26 cellular contexts compared by ENCODE assay signal in the genomic region with DNA sequence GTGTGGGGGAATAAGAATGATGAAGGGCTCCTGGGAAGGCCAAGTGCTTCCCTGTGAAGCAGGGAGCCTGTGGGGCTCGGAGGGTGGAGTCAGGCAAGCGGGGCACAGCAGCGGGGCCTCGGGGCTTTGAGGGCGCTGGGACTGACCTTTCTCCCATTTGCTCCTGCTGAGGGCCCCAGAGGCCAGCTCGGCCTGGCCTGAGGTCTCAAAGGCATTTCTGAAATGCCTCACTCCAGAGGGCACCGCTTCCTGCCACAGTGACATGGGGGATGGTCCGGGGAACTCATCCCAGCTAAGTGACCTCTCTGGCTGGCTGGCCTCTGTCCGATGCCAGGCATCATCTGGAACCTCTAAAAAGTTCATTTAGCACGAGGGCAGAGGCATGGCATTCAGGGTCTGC.
DNase-seq lines count a peak whose midpoint lies in the region; ATAC-seq and TF ChIP-seq lines count a peak whose summit lies in the region.
"Had no signal": no experiment of that assay in that cellular context is flagged by ENCODE, and none has a peak within 500 bp of the region (broad histone marks: within the 10 kb centered on the region; RNA-seq: fewer than 3 reads in every experiment).

No MANE protein-coding gene starts in this region.

- no peaks in the 10 kb centered on the region for H3K79me2 ChIP-seq in osteoblast (ENCODE audit: insufficient read depth, low read length)
- H3K79me2 ChIP-seq: hepatocyte had no signal

- H3K9me3 Mint-ChIP-seq in osteocyte (ENCODE audit: unreplicated experiment), result no peaks in the 10 kb centered on the region
- H3K9me3 Mint-ChIP-seq: activated T-cell treated with anti-CD3 and anti-CD28 coated beads, Interleukin-2, amount 50 U/mL, for 4 hours had no signal

- DNase-seq in Right ventricle myocardium inferior (ENCODE audit: missing footprints), result no peak
- DNase-seq in left ventricle myocardium inferior, result no peak
- peak; percentile 43 for DNase-seq in SW480 (ENCODE audit: low spot score)
- DNase-seq in iPS-NIHi7 (ENCODE audit: extremely low spot score), result peak; percentile 69
- DNase-seq in osteoblast (ENCODE audit: insufficient read length, low spot score, missing footprints), result peak; percentile 36
- no peak for DNase-seq in osteocyte (ENCODE audit: extremely low spot score, unreplicated experiment)
- no peak for DNase-seq in NCI-H1930 (lab: John Stamatoyannopoulos, UW)
- no peak for DNase-seq in A673 (ENCODE audit: low spot score)
- DNase-seq: 8988T; activated CD4-positive, CD25-positive, alpha-beta regulatory T cell treated with anti-CD3 and anti-CD28 coated beads, Interleukin-2, amount 50 U/mL, for 72 hours; activated naive CD4-positive, alpha-beta T cell; activated T-cell treated with anti-CD3 and anti-CD28 coated beads, Interleukin-2, amount 50 U/mL, for 4 hours; amniotic stem cell; central memory CD4-positive, alpha-beta T cell; DMS79 treated with DMSO at 0.1 percent for 48 hours; foreskin keratinocyte; kidney; MM.1S; naive thymus-derived CD4-positive, alpha-beta T cell; NCI-H526 treated with DMSO at 0.1 percent for 48 hours; sigmoid colon had no signal

- H3K9me3 ChIP-seq in left ventricle myocardium inferior (replicated peaks) (no peaks in the 10 kb centered on the region), osteoblast (ENCODE audit: low read depth, low read length) (no peaks in the 10 kb centered on the region), A673 (ENCODE audit: low read depth, low read length, poor library complexity, severe bottlenecking) (no peaks in the 10 kb centered on the region)
- H3K9me3 ChIP-seq: sigmoid colon, upper lobe of left lung had no signal

- no peaks in the 10 kb centered on the region for H3K27me3 Mint-ChIP-seq in osteocyte (ENCODE audit: unreplicated experiment)
- H3K27me3 Mint-ChIP-seq: B cell; naive thymus-derived CD4-positive, alpha-beta T cell had no signal

- peaks cover 12% of the 10 kb centered on the region for H3K4me1 Mint-ChIP-seq in osteocyte (ENCODE audit: unreplicated experiment)
- H3K4me1 Mint-ChIP-seq: B cell had no signal

- H3K4me3 Mint-ChIP-seq in osteocyte (ENCODE audit: unreplicated experiment), result no peak overlapping the region
- H3K4me3 Mint-ChIP-seq: activated T-cell treated with anti-CD3 and anti-CD28 coated beads, Interleukin-2, amount 50 U/mL, for 4 hours; B cell; naive thymus-derived CD4-positive, alpha-beta T cell had no signal

- CTCF ChIA-PET in A673 (lab: Charles Lee), result no interaction called here

- no peak overlapping the region for H3K27ac Mint-ChIP-seq in osteocyte (ENCODE audit: unreplicated experiment)
- H3K27ac Mint-ChIP-seq: B cell; naive thymus-derived CD4-positive, alpha-beta T cell had no signal

- H3K27ac ChIP-seq in left ventricle myocardium inferior (replicated peaks), result no peak overlapping the region
- no peak overlapping the region for H3K27ac ChIP-seq in osteoblast (ENCODE audit: low read depth, low read length)
- H3K27ac ChIP-seq in A673 (ENCODE audit: low read depth, low read length, poor library complexity, severe bottlenecking), result no peak overlapping the region
- H3K27ac ChIP-seq: epithelial cell of prostate, foreskin keratinocyte, hepatocyte, sigmoid colon, upper lobe of left lung had no signal

- peak; percentile 26 for ATAC-seq in Right ventricle myocardium inferior
- ATAC-seq: activated T-cell treated with anti-CD3 and anti-CD28 coated beads, Interleukin-2, amount 50 U/mL, for 4 hours; foreskin keratinocyte; K562; naive thymus-derived CD4-positive, alpha-beta T cell had no signal

- no peaks in the 10 kb centered on the region for H4K20me1 ChIP-seq in osteoblast (ENCODE audit: insufficient read depth, low read length)

- POLR2A ChIA-PET in A673 (lab: Charles Lee; ENCODE audit: low non-redundant PET), result no interaction called here

- intact Hi-C loops in Right ventricle myocardium inferior (cut with DNase I), result no loop called here
- intact Hi-C loops in left ventricle myocardium inferior (cut with micrococcal nuclease), result no loop called here
- intact Hi-C loops in A673 (cut with micrococcal nuclease; ENCODE audit: unreplicated experiment), result no loop called here

- H3K4me3 ChIP-seq in left ventricle myocardium inferior (no peak overlapping the region), osteoblast (ENCODE audit: insufficient read depth, low read length) (no peak overlapping the region), A673 (ENCODE audit: low read depth, low read length, poor library complexity, severe bottlenecking) (no peak overlapping the region)
- H3K4me3 ChIP-seq: hepatocyte, K562, sigmoid colon, upper lobe of left lung had no signal

- H2AFZ ChIP-seq in osteoblast (ENCODE audit: low read length), result peak overlapping the region; percentile 50

- no peaks in the 10 kb centered on the region for H3K36me3 Mint-ChIP-seq in osteocyte (ENCODE audit: unreplicated experiment)

- no peaks in the 10 kb centered on the region for H3K36me3 ChIP-seq in left ventricle myocardium inferior
- H3K36me3 ChIP-seq in osteoblast (ENCODE audit: insufficient read depth, low read length), result no peaks in the 10 kb centered on the region
- no peaks in the 10 kb centered on the region for H3K36me3 ChIP-seq in A673 (ENCODE audit: insufficient read depth, low read length, poor library complexity, severe bottlenecking)
- H3K36me3 ChIP-seq: sigmoid colon, upper lobe of left lung had no signal

- H3K4me1 ChIP-seq in left ventricle myocardium inferior, result no peaks in the 10 kb centered on the region
- peaks cover 2% of the 10 kb centered on the region for H3K4me1 ChIP-seq in osteoblast (ENCODE audit: insufficient read depth, low read length)
- no peaks in the 10 kb centered on the region for H3K4me1 ChIP-seq in A673 (ENCODE audit: insufficient read depth, low read length, poor library complexity, severe bottlenecking)
- H3K4me1 ChIP-seq: sigmoid colon, upper lobe of left lung had no signal

- H3K4me2 ChIP-seq in osteoblast (ENCODE audit: insufficient read depth, low read length), result peak overlapping the region; percentile 40

- H3K27me3 ChIP-seq in left ventricle myocardium inferior (ENCODE audit: low read depth) (no peaks in the 10 kb centered on the region), osteoblast (ENCODE audit: insufficient read depth, low read length) (no peaks in the 10 kb centered on the region), A673 (replicated peaks; ENCODE audit: insufficient read depth, low read depth, low read length, poor library complexity) (no peaks in the 10 kb centered on the region)
- H3K27me3 ChIP-seq: foreskin keratinocyte, hepatocyte, sigmoid colon, upper lobe of left lung had no signal

- BruUV-seq in A673 (replicated peaks; lab: Mats Ljungman, UMichigan), result no TSS peak

- TF ChIP-seq CTCF in left ventricle myocardium inferior (IDR thresholded peaks at IDR 0.05; ENCODE audit: borderline replicate concordance), result no peak
- TF ChIP-seq CTCF in osteoblast (IDR thresholded peaks at IDR 0.05; ENCODE audit: extremely low read depth, low read depth, low read length), result no peak
- no peak for TF ChIP-seq CTCF in osteocyte (IDR thresholded peaks at IDR 0.05)
- no peak for TF ChIP-seq CTCF in A673 (conservative IDR thresholded peaks at IDR 0.05; ENCODE audit: low read depth, low read length)

Comparison
In these comparisons a context has a peak if more than half of its experiments do, and no peak if none do; other contexts are left out.
1. DNase-seq: peak in SW480 (single experiment), iPS-NIHi7 (single experiment) and osteoblast (single experiment); none in Right ventricle myocardium inferior (single experiment), left ventricle myocardium inferior (single experiment), osteocyte (single experiment), NCI-H1930 (0 of 2) and A673 (single experiment).